In the genomic region with DNA sequence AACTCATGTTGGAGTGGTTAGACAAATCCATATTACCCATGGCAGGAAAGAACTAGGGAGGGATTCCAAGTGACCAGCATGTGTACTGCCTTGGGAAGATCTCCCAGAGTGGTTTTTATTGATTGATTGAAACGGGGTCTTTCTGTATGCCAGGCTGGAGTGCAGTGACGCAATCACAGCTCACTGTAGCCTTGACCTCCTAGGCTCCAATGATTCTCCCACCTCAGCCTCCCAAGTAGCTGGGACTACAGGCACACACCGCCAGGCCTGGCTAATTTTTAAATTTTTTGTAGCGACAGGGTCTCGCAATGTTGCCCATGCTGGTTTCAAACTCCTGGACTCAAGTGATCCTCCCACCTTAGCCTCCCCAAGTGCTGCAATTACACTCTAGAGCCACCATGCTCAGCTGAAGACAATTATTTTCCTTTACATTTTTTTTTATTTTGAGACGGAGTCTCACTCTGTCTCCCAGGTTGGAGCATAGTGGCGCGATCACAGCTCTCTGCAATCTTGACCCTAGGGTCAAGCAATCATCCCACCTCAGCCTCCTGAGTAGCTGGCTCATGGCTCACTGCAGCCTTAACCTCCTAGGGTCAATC, we compare ENCODE assay signal across 1 cellular context.
TF ChIP-seq lines count a peak whose summit lies in the region.

No MANE protein-coding gene starts in this region.

TF ChIP-seq in HepG2, 621 proteins besides CTCF, POLR2A, EP300 and RAD21 (continues in another document):
- TF ChIP-seq, protein P1, sequence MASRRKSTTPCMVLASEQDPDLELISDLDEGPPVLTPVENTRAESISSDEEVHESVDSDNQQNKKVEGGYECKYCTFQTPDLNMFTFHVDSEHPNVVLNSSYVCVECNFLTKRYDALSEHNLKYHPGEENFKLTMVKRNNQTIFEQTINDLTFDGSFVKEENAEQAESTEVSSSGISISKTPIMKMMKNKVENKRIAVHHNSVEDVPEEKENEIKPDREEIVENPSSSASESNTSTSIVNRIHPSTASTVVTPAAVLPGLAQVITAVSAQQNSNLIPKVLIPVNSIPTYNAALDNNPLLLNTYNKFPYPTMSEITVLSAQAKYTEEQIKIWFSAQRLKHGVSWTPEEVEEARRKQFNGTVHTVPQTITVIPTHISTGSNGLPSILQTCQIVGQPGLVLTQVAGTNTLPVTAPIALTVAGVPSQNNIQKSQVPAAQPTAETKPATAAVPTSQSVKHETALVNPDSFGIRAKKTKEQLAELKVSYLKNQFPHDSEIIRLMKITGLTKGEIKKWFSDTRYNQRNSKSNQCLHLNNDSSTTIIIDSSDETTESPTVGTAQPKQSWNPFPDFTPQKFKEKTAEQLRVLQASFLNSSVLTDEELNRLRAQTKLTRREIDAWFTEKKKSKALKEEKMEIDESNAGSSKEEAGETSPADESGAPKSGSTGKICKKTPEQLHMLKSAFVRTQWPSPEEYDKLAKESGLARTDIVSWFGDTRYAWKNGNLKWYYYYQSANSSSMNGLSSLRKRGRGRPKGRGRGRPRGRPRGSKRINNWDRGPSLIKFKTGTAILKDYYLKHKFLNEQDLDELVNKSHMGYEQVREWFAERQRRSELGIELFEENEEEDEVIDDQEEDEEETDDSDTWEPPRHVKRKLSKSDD (CRISPR knock-in tag; IDR thresholded peaks at IDR 0.05; ENCODE audit: low read depth) = no peak
- no peak for TF ChIP-seq SP2 (CRISPR knock-in tag; IDR thresholded peaks at IDR 0.05)
- TF ChIP-seq, protein P2, sequence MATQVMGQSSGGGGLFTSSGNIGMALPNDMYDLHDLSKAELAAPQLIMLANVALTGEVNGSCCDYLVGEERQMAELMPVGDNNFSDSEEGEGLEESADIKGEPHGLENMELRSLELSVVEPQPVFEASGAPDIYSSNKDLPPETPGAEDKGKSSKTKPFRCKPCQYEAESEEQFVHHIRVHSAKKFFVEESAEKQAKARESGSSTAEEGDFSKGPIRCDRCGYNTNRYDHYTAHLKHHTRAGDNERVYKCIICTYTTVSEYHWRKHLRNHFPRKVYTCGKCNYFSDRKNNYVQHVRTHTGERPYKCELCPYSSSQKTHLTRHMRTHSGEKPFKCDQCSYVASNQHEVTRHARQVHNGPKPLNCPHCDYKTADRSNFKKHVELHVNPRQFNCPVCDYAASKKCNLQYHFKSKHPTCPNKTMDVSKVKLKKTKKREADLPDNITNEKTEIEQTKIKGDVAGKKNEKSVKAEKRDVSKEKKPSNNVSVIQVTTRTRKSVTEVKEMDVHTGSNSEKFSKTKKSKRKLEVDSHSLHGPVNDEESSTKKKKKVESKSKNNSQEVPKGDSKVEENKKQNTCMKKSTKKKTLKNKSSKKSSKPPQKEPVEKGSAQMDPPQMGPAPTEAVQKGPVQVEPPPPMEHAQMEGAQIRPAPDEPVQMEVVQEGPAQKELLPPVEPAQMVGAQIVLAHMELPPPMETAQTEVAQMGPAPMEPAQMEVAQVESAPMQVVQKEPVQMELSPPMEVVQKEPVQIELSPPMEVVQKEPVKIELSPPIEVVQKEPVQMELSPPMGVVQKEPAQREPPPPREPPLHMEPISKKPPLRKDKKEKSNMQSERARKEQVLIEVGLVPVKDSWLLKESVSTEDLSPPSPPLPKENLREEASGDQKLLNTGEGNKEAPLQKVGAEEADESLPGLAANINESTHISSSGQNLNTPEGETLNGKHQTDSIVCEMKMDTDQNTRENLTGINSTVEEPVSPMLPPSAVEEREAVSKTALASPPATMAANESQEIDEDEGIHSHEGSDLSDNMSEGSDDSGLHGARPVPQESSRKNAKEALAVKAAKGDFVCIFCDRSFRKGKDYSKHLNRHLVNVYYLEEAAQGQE (IDR thresholded peaks at IDR 0.05; ENCODE audit: borderline replicate concordance in 1 of 2, low read depth in 1 of 2, low read length in 2 of 2) = no peak
- TF ChIP-seq ZFP41 (CRISPR knock-in tag; IDR thresholded peaks at IDR 0.05; ENCODE audit: borderline replicate concordance) = no peak
- TF ChIP-seq ZNF773 (CRISPR knock-in tag; IDR thresholded peaks at IDR 0.05; ENCODE audit: borderline replicate concordance) = no peak
- no peak for TF ChIP-seq CC2D1A (CRISPR knock-in tag; IDR thresholded peaks at IDR 0.05)
- TF ChIP-seq, protein P3, sequence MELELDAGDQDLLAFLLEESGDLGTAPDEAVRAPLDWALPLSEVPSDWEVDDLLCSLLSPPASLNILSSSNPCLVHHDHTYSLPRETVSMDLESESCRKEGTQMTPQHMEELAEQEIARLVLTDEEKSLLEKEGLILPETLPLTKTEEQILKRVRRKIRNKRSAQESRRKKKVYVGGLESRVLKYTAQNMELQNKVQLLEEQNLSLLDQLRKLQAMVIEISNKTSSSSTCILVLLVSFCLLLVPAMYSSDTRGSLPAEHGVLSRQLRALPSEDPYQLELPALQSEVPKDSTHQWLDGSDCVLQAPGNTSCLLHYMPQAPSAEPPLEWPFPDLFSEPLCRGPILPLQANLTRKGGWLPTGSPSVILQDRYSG (CRISPR knock-in tag; IDR thresholded peaks at IDR 0.05) = no peak
- no peak for TF ChIP-seq DMAP1 (CRISPR knock-in tag; IDR thresholded peaks at IDR 0.05)
- no peak; the same call in 1 of the 2 replicates for TF ChIP-seq ZNF350 (CRISPR knock-in tag; IDR thresholded peaks at IDR 0.05; ENCODE audit: borderline replicate concordance, low read depth)
- TF ChIP-seq, protein P4, sequence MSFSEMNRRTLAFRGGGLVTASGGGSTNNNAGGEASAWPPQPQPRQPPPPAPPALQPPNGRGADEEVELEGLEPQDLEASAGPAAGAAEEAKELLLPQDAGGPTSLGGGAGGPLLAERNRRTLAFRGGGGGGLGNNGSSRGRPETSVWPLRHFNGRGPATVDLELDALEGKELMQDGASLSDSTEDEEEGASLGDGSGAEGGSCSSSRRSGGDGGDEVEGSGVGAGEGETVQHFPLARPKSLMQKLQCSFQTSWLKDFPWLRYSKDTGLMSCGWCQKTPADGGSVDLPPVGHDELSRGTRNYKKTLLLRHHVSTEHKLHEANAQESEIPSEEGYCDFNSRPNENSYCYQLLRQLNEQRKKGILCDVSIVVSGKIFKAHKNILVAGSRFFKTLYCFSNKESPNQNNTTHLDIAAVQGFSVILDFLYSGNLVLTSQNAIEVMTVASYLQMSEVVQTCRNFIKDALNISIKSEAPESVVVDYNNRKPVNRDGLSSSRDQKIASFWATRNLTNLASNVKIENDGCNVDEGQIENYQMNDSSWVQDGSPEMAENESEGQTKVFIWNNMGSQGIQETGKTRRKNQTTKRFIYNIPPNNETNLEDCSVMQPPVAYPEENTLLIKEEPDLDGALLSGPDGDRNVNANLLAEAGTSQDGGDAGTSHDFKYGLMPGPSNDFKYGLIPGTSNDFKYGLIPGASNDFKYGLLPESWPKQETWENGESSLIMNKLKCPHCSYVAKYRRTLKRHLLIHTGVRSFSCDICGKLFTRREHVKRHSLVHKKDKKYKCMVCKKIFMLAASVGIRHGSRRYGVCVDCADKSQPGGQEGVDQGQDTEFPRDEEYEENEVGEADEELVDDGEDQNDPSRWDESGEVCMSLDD (CRISPR knock-in tag; IDR thresholded peaks at IDR 0.05; ENCODE audit: borderline replicate concordance) = no peak
- TF ChIP-seq, protein P5, sequence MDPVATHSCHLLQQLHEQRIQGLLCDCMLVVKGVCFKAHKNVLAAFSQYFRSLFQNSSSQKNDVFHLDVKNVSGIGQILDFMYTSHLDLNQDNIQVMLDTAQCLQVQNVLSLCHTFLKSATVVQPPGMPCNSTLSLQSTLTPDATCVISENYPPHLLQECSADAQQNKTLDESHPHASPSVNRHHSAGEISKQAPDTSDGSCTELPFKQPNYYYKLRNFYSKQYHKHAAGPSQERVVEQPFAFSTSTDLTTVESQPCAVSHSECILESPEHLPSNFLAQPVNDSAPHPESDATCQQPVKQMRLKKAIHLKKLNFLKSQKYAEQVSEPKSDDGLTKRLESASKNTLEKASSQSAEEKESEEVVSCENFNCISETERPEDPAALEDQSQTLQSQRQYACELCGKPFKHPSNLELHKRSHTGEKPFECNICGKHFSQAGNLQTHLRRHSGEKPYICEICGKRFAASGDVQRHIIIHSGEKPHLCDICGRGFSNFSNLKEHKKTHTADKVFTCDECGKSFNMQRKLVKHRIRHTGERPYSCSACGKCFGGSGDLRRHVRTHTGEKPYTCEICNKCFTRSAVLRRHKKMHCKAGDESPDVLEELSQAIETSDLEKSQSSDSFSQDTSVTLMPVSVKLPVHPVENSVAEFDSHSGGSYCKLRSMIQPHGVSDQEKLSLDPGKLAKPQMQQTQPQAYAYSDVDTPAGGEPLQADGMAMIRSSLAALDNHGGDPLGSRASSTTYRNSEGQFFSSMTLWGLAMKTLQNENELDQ (CRISPR knock-in tag; IDR thresholded peaks at IDR 0.05; ENCODE audit: borderline replicate concordance) = no peak
- TF ChIP-seq, protein P6, sequence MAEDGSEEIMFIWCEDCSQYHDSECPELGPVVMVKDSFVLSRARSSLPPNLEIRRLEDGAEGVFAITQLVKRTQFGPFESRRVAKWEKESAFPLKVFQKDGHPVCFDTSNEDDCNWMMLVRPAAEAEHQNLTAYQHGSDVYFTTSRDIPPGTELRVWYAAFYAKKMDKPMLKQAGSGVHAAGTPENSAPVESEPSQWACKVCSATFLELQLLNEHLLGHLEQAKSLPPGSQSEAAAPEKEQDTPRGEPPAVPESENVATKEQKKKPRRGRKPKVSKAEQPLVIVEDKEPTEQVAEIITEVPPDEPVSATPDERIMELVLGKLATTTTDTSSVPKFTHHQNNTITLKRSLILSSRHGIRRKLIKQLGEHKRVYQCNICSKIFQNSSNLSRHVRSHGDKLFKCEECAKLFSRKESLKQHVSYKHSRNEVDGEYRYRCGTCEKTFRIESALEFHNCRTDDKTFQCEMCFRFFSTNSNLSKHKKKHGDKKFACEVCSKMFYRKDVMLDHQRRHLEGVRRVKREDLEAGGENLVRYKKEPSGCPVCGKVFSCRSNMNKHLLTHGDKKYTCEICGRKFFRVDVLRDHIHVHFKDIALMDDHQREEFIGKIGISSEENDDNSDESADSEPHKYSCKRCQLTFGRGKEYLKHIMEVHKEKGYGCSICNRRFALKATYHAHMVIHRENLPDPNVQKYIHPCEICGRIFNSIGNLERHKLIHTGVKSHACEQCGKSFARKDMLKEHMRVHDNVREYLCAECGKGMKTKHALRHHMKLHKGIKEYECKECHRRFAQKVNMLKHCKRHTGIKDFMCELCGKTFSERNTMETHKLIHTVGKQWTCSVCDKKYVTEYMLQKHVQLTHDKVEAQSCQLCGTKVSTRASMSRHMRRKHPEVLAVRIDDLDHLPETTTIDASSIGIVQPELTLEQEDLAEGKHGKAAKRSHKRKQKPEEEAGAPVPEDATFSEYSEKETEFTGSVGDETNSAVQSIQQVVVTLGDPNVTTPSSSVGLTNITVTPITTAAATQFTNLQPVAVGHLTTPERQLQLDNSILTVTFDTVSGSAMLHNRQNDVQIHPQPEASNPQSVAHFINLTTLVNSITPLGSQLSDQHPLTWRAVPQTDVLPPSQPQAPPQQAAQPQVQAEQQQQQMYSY (CRISPR knock-in tag; IDR thresholded peaks at IDR 0.05) = no peak
- no peak for TF ChIP-seq RBAK (CRISPR knock-in tag; IDR thresholded peaks at IDR 0.05)
- TF ChIP-seq, protein P7, sequence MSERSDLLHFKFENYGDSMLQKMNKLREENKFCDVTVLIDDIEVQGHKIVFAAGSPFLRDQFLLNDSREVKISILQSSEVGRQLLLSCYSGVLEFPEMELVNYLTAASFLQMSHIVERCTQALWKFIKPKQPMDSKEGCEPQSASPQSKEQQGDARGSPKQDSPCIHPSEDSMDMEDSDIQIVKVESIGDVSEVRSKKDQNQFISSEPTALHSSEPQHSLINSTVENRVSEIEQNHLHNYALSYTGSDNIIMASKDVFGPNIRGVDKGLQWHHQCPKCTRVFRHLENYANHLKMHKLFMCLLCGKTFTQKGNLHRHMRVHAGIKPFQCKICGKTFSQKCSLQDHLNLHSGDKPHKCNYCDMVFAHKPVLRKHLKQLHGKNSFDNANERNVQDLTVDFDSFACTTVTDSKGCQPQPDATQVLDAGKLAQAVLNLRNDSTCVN (CRISPR knock-in tag; IDR thresholded peaks at IDR 0.05; ENCODE audit: borderline replicate concordance) = no peak
- TF ChIP-seq XBP1 (CRISPR knock-in tag; IDR thresholded peaks at IDR 0.05) = no peak
- TF ChIP-seq, protein P8, sequence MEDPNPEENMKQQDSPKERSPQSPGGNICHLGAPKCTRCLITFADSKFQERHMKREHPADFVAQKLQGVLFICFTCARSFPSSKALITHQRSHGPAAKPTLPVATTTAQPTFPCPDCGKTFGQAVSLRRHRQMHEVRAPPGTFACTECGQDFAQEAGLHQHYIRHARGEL (CRISPR knock-in tag; IDR thresholded peaks at IDR 0.05) = no peak
- TF ChIP-seq MEIS2 (CRISPR knock-in tag; IDR thresholded peaks at IDR 0.05) = no peak
- no peak for TF ChIP-seq ERF (CRISPR knock-in tag; IDR thresholded peaks at IDR 0.05)
- TF ChIP-seq ZNF121 (CRISPR knock-in tag; IDR thresholded peaks at IDR 0.05) = peak; percentile 32; the same call in 1 of the 2 replicates
- no peak for TF ChIP-seq FOXM1 (CRISPR knock-in tag; IDR thresholded peaks at IDR 0.05)
- TF ChIP-seq, protein P9, sequence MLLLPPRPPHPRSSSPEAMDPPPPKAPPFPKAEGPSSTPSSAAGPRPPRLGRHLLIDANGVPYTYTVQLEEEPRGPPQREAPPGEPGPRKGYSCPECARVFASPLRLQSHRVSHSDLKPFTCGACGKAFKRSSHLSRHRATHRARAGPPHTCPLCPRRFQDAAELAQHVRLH (CRISPR knock-in tag; IDR thresholded peaks at IDR 0.05; ENCODE audit: borderline replicate concordance, low read depth) = 0 out of 2 replicates have a peak, but pooled peaks have one; percentile 3
- TF ChIP-seq NR2F1 (CRISPR knock-in tag; IDR thresholded peaks at IDR 0.05) = peak; percentile 35 to 74; a peak in 3 of 4 replicates
- no peak for TF ChIP-seq NONO (IDR thresholded peaks at IDR 0.05)
- TF ChIP-seq NONO (CRISPR knock-in tag; conservative IDR thresholded peaks at IDR 0.05) = no peak
- TF ChIP-seq FOXK1 (CRISPR knock-in tag; IDR thresholded peaks at IDR 0.05; ENCODE audit: borderline replicate concordance, low read depth) = 0 out of 2 replicates have a peak, but pooled peaks have one; percentile 16
- TF ChIP-seq SNAPC2 (CRISPR knock-in tag; IDR thresholded peaks at IDR 0.05) = no peak
- no peak for TF ChIP-seq ZNF614 (CRISPR knock-in tag; IDR thresholded peaks at IDR 0.05; ENCODE audit: borderline replicate concordance)
- peak; percentile 90 for TF ChIP-seq ONECUT2 (CRISPR knock-in tag; IDR thresholded peaks at IDR 0.05)
- no peak for TF ChIP-seq NKX3-1 (CRISPR knock-in tag; IDR thresholded peaks at IDR 0.05)
- no peak for TF ChIP-seq TBL1XR1 (IDR thresholded peaks at IDR 0.05; ENCODE audit: borderline replicate concordance, low read length, partially characterized antibody)
